Comparison of ENCODE assay signal across 9 cellular contexts in genomic region chr9:131530546-131530929, GRCh38. TPM values are rescaled to one million over a fixed set of nuclear protein-coding genes. Genes with fewer than 3 reads are reported as not detected.
A peak's percentile ranks its signal among the peaks of the same experiment; 100 is the strongest.
DNase-seq lines count a peak whose midpoint lies in the region; ATAC-seq, FAIRE-seq and TF ChIP-seq lines count a peak whose summit lies in the region.
"Had no signal": no experiment of that assay in that cellular context is flagged by ENCODE, and none has a peak within 500 bp of the region (broad histone marks: within the 10 kb centered on the region; RNA-seq: fewer than 3 reads in every experiment).

No MANE protein-coding gene starts in this region.

- intact Hi-C loops in vagina (cut with DNase I) = no loop called here

- no peak for TF ChIP-seq POLR2A in GM12891 (IDR thresholded peaks at IDR 0.05; ENCODE audit: low read depth, low read length)
- TF ChIP-seq POLR2A in vagina (IDR thresholded peaks at IDR 0.05) = no peak

- DNase-seq in AG10803 (ENCODE audit: low read depth) = peak; percentile 15
- DNase-seq in GM12891 (ENCODE audit: insufficient read length, low spot score) = peak; percentile 64
- peak; percentile 36 for DNase-seq in RCC 7860 (ENCODE audit: low spot score)
- peak; percentile 62 for DNase-seq in ecto neural progenitor cell (ENCODE audit: low spot score)
- no peak for DNase-seq in vagina (ENCODE audit: extremely low spot score in 2 of 2)
- no peak for DNase-seq in NCI-H1048 (lab: John Stamatoyannopoulos, UW)

- peak; percentile 28 for TF ChIP-seq CTCF in AG10803 (conservative IDR thresholded peaks at IDR 0.05; ENCODE audit: low read length)
- TF ChIP-seq CTCF in vagina (IDR thresholded peaks at IDR 0.05) = no peak

- H3K36me3 ChIP-seq in vagina = peaks cover 0 to 40% of the 10 kb centered on the region in 2 donors

- H3K27ac ChIP-seq in vagina = peak overlapping the region; percentile 85

- H3K4me3 ChIP-seq in AG10803 (ENCODE audit: low read length) = peak overlapping the region; percentile 75
- H3K4me3 ChIP-seq in mononuclear cell (ENCODE audit: low read length) = peak overlapping the region; percentile 81
- H3K4me3 ChIP-seq in vagina = peak overlapping the region; percentile 65 to 97

- ATAC-seq in HG03045 (IDR thresholded peaks at IDR 0.05; ENCODE audit: unreplicated experiment) = peak; percentile 18

- H3K27me3 ChIP-seq in mononuclear cell (ENCODE audit: insufficient read depth, low read length) (no peaks in the 10 kb centered on the region), vagina (no peaks in the 10 kb centered on the region)

- H3K4me1 ChIP-seq in mononuclear cell (ENCODE audit: insufficient read depth, low read length) (peaks cover 30% of the 10 kb centered on the region), vagina (peaks cover 17% of the 10 kb centered on the region)

- peak; percentile 70 for FAIRE-seq in GM12891 (lab: Jason Lieb, UNC)
- FAIRE-seq in RCC 7860 (lab: Jason Lieb, UNC) = no peak

- H3K9me3 ChIP-seq in mononuclear cell (ENCODE audit: low read depth, low read length) (no peaks in the 10 kb centered on the region), vagina (no peaks in the 10 kb centered on the region)

TF ChIP-seq in GM12891, 5 proteins besides CTCF, POLR2A, EP300 and RAD21:
- TF ChIP-seq SPI1 (IDR thresholded peaks at IDR 0.05; ENCODE audit: low read depth, low read length) = no peak
- no peak for TF ChIP-seq TAF1 (IDR thresholded peaks at IDR 0.05; ENCODE audit: low read depth, low read length)
- TF ChIP-seq PAX5 (IDR thresholded peaks at IDR 0.05; ENCODE audit: insufficient read depth, low read length, severe bottlenecking) = no peak
- no peak for TF ChIP-seq POU2F2 (IDR thresholded peaks at IDR 0.05; ENCODE audit: low read depth, low read length)
- no peak for TF ChIP-seq POLR2AphosphoS5 (IDR thresholded peaks at IDR 0.05; ENCODE audit: low read depth, low read length)

RNA-seq across cellular contexts. Expression of gene UCK1, which starts 0.5 kb away (rescaled TPM):
- polyA plus RNA-seq in GM12891 (2012; ENCODE audit: low read depth, missing spikeins) = 14.6 TPM
- total RNA-seq in mononuclear cell = 12.9 TPM
- 37.3 TPM for total RNA-seq in vagina

RNA-seq across cellular contexts. Expression of gene PRRT1B, which starts 14.8 kb away (rescaled TPM):
- polyA plus RNA-seq in GM12891 (2012; ENCODE audit: low read depth, missing spikeins) = not detected
- total RNA-seq in mononuclear cell (not detected), vagina (not detected)
- total RNA-seq: subcutaneous adipose tissue had no signal

RNA-seq across cellular contexts. Expression of gene POMT1, which starts 27.8 kb away (rescaled TPM):
- polyA plus RNA-seq in GM12891 (2012; ENCODE audit: low read depth, missing spikeins) = 14.2 TPM
- total RNA-seq in mononuclear cell (18.9 TPM), vagina (14.5 TPM)

Comparison
In these comparisons a context has a peak if more than half of its experiments do, and no peak if none do; other contexts are left out.
1. DNase-seq: peak in AG10803 (single experiment), GM12891 (single experiment), RCC 7860 (single experiment) and ecto neural progenitor cell (single experiment); none in vagina (0 of 2) and NCI-H1048 (single experiment).
2. Peak in every context shown above with its lines, with median percentiles within 50 percentile points of each other: H3K4me3 ChIP-seq.